1 cellular context compared by ENCODE assay signal in the genomic region with DNA sequence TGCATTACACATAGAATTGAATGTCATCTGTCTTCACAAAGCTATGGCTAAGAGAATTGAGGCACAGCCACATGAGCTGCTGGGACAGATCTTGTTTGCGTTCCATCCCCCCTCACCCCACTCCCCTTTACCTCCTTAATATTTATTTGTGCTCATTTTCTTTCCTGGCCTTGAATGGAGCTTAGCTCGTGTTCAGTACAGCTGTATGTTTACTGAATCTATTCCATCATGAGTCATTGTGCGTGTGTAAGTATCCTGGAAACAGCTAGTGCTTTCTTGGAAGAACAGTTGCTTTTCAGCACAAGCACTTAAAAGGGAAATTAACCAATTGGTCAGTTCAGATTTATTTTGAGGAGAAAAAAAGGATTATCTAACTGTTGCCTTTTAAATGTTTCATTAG.
TF ChIP-seq lines count a peak whose summit lies in the region.

No MANE protein-coding gene starts in this region.

TF ChIP-seq in HepG2, 621 proteins besides CTCF, POLR2A, EP300 and RAD21 (continued from another document and continues in another):
- TF ChIP-seq JUN (CRISPR knock-in tag; IDR thresholded peaks at IDR 0.05) (0 out of 2 replicates have a peak, but pooled peaks have one; percentile 59), NFE2 (CRISPR knock-in tag; IDR thresholded peaks at IDR 0.05) (no peak), ZMYM3 (CRISPR knock-in tag; IDR thresholded peaks at IDR 0.05) (no peak), ZNF530 (CRISPR knock-in tag; IDR thresholded peaks at IDR 0.05; ENCODE audit: low read depth) (no peak), NBN (conservative IDR thresholded peaks at IDR 0.05) (no peak), DPF2 (CRISPR knock-in tag; IDR thresholded peaks at IDR 0.05; ENCODE audit: borderline replicate concordance, low read depth) (0 out of 2 replicates have a peak, but pooled peaks have one; percentile 32), NCOA2 (CRISPR knock-in tag; IDR thresholded peaks at IDR 0.05) (peak; percentile 68; the same call in 1 of the 2 replicates), FLYWCH1 (CRISPR knock-in tag; IDR thresholded peaks at IDR 0.05) (no peak), RFXANK (CRISPR knock-in tag; IDR thresholded peaks at IDR 0.05) (no peak), ZFP1 (CRISPR knock-in tag; IDR thresholded peaks at IDR 0.05) (no peak), ELF1 (CRISPR knock-in tag; IDR thresholded peaks at IDR 0.05) (no peak), CREB1 (IDR thresholded peaks at IDR 0.05) (no peak), CREB1 (CRISPR knock-in tag; IDR thresholded peaks at IDR 0.05) (no peak), MED1 (CRISPR knock-in tag; IDR thresholded peaks at IDR 0.05) (peak; percentile 70; the same call in 1 of the 2 replicates), ZNF780A (CRISPR knock-in tag; IDR thresholded peaks at IDR 0.05) (no peak), HES4 (CRISPR knock-in tag; IDR thresholded peaks at IDR 0.05; ENCODE audit: borderline replicate concordance) (no peak), ZNF468 (CRISPR knock-in tag; IDR thresholded peaks at IDR 0.05) (no peak), ZBTB21 (CRISPR knock-in tag; IDR thresholded peaks at IDR 0.05) (no peak), NFKBIZ (CRISPR knock-in tag; IDR thresholded peaks at IDR 0.05) (0 out of 2 replicates have a peak, but pooled peaks have one; percentile 43), ZNF260 (CRISPR knock-in tag; IDR thresholded peaks at IDR 0.05; ENCODE audit: borderline replicate concordance, low read depth) (no peak), FIP1L1 (IDR thresholded peaks at IDR 0.05; ENCODE audit: borderline replicate concordance, insufficient read depth, low read depth, low read length) (no peak), GATAD2A (CRISPR knock-in tag; IDR thresholded peaks at IDR 0.05) (peak; percentile 90), NPAS2 (CRISPR knock-in tag; IDR thresholded peaks at IDR 0.05; ENCODE audit: borderline replicate concordance) (no peak), ZNF225 (CRISPR knock-in tag; IDR thresholded peaks at IDR 0.05) (no peak), SIN3A (IDR thresholded peaks at IDR 0.05; ENCODE audit: borderline replicate concordance, low read depth, low read length) (no peak), ZNF614 (CRISPR knock-in tag; IDR thresholded peaks at IDR 0.05; ENCODE audit: borderline replicate concordance) (0 out of 2 replicates have a peak, but pooled peaks have one; percentile 15), GABPB1 (CRISPR knock-in tag; IDR thresholded peaks at IDR 0.05) (no peak), HCFC1 (IDR thresholded peaks at IDR 0.05; ENCODE audit: low read depth, low read length) (no peak), HMGA1 (CRISPR knock-in tag; conservative IDR thresholded peaks at IDR 0.05) (no peak), SOX6 (IDR thresholded peaks at IDR 0.05) (no peak), SOX6 (CRISPR knock-in tag; IDR thresholded peaks at IDR 0.05) (peak; percentile 67), ZNF776 (CRISPR knock-in tag; IDR thresholded peaks at IDR 0.05) (no peak), NR3C1 (CRISPR knock-in tag; IDR thresholded peaks at IDR 0.05) (no peak), ZMYM4 (CRISPR knock-in tag; IDR thresholded peaks at IDR 0.05) (peak; percentile 50; the same call in 1 of the 2 replicates)
- TF ChIP-seq, protein P1, sequence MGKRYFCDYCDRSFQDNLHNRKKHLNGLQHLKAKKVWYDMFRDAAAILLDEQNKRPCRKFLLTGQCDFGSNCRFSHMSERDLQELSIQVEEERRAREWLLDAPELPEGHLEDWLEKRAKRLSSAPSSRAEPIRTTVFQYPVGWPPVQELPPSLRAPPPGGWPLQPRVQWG (CRISPR knock-in tag; IDR thresholded peaks at IDR 0.05; ENCODE audit: borderline replicate concordance, low read depth) = no peak
- TF ChIP-seq, protein P2, sequence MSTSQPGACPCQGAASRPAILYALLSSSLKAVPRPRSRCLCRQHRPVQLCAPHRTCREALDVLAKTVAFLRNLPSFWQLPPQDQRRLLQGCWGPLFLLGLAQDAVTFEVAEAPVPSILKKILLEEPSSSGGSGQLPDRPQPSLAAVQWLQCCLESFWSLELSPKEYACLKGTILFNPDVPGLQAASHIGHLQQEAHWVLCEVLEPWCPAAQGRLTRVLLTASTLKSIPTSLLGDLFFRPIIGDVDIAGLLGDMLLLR (CRISPR knock-in tag; IDR thresholded peaks at IDR 0.05) = no peak
- TF ChIP-seq, protein P3, sequence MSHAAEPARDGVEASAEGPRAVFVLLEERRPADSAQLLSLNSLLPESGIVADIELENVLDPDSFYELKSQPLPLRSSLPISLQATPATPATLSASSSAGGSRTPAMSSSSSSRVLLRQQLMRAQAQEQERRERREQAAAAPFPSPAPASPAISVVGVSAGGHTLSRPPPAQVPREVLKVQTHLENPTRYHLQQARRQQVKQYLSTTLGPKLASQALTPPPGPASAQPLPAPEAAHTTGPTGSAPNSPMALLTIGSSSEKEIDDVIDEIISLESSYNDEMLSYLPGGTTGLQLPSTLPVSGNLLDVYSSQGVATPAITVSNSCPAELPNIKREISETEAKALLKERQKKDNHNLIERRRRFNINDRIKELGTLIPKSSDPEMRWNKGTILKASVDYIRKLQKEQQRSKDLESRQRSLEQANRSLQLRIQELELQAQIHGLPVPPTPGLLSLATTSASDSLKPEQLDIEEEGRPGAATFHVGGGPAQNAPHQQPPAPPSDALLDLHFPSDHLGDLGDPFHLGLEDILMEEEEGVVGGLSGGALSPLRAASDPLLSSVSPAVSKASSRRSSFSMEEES (CRISPR knock-in tag; IDR thresholded peaks at IDR 0.05) = 0 out of 2 replicates have a peak, but pooled peaks have one; percentile 55
- TF ChIP-seq, protein P4, sequence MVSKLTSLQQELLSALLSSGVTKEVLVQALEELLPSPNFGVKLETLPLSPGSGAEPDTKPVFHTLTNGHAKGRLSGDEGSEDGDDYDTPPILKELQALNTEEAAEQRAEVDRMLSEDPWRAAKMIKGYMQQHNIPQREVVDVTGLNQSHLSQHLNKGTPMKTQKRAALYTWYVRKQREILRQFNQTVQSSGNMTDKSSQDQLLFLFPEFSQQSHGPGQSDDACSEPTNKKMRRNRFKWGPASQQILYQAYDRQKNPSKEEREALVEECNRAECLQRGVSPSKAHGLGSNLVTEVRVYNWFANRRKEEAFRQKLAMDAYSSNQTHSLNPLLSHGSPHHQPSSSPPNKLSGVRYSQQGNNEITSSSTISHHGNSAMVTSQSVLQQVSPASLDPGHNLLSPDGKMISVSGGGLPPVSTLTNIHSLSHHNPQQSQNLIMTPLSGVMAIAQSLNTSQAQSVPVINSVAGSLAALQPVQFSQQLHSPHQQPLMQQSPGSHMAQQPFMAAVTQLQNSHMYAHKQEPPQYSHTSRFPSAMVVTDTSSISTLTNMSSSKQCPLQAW (CRISPR knock-in tag; IDR thresholded peaks at IDR 0.05) = no peak
- TF ChIP-seq, protein P5, sequence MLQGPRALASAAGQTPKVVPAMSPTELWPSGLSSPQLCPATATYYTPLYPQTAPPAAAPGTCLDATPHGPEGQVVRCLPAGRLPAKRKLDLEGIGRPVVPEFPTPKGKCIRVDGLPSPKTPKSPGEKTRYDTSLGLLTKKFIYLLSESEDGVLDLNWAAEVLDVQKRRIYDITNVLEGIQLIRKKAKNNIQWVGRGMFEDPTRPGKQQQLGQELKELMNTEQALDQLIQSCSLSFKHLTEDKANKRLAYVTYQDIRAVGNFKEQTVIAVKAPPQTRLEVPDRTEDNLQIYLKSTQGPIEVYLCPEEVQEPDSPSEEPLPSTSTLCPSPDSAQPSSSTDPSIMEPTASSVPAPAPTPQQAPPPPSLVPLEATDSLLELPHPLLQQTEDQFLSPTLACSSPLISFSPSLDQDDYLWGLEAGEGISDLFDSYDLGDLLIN (CRISPR knock-in tag; IDR thresholded peaks at IDR 0.05; ENCODE audit: borderline replicate concordance) = no peak
- TF ChIP-seq, protein P6, sequence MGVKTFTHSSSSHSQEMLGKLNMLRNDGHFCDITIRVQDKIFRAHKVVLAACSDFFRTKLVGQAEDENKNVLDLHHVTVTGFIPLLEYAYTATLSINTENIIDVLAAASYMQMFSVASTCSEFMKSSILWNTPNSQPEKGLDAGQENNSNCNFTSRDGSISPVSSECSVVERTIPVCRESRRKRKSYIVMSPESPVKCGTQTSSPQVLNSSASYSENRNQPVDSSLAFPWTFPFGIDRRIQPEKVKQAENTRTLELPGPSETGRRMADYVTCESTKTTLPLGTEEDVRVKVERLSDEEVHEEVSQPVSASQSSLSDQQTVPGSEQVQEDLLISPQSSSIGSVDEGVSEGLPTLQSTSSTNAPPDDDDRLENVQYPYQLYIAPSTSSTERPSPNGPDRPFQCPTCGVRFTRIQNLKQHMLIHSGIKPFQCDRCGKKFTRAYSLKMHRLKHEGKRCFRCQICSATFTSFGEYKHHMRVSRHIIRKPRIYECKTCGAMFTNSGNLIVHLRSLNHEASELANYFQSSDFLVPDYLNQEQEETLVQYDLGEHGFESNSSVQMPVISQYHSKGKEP (CRISPR knock-in tag; IDR thresholded peaks at IDR 0.05) = no peak
- TF ChIP-seq, protein P7, sequence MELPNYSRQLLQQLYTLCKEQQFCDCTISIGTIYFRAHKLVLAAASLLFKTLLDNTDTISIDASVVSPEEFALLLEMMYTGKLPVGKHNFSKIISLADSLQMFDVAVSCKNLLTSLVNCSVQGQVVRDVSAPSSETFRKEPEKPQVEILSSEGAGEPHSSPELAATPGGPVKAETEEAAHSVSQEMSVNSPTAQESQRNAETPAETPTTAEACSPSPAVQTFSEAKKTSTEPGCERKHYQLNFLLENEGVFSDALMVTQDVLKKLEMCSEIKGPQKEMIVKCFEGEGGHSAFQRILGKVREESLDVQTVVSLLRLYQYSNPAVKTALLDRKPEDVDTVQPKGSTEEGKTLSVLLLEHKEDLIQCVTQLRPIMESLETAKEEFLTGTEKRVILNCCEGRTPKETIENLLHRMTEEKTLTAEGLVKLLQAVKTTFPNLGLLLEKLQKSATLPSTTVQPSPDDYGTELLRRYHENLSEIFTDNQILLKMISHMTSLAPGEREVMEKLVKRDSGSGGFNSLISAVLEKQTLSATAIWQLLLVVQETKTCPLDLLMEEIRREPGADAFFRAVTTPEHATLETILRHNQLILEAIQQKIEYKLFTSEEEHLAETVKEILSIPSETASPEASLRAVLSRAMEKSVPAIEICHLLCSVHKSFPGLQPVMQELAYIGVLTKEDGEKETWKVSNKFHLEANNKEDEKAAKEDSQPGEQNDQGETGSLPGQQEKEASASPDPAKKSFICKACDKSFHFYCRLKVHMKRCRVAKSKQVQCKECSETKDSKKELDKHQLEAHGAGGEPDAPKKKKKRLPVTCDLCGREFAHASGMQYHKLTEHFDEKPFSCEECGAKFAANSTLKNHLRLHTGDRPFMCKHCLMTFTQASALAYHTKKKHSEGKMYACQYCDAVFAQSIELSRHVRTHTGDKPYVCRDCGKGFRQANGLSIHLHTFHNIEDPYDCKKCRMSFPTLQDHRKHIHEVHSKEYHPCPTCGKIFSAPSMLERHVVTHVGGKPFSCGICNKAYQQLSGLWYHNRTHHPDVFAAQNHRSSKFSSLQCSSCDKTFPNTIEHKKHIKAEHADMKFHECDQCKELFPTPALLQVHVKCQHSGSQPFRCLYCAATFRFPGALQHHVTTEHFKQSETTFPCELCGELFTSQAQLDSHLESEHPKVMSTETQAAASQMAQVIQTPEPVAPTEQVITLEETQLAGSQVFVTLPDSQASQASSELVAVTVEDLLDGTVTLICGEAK (IDR thresholded peaks at IDR 0.05) = no peak
- TF ChIP-seq, protein P7 (CRISPR knock-in tag; IDR thresholded peaks at IDR 0.05) = no peak
- TF ChIP-seq, protein P8, sequence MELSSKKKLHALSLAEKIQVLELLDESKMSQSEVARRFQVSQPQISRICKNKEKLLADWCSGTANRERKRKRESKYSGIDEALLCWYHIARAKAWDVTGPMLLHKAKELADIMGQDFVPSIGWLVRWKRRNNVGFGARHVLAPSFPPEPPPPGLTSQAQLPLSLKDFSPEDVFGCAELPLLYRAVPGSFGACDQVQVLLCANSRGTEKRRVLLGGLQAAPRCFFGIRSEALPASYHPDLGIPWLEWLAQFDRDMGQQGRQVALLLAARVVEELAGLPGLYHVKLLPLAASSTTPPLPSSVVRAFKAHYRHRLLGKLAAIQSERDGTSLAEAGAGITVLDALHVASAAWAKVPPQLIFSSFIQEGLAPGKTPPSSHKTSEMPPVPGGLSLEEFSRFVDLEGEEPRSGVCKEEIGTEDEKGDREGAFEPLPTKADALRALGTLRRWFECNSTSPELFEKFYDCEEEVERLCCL (CRISPR knock-in tag; IDR thresholded peaks at IDR 0.05; ENCODE audit: borderline replicate concordance) = no peak
- TF ChIP-seq, protein P9, sequence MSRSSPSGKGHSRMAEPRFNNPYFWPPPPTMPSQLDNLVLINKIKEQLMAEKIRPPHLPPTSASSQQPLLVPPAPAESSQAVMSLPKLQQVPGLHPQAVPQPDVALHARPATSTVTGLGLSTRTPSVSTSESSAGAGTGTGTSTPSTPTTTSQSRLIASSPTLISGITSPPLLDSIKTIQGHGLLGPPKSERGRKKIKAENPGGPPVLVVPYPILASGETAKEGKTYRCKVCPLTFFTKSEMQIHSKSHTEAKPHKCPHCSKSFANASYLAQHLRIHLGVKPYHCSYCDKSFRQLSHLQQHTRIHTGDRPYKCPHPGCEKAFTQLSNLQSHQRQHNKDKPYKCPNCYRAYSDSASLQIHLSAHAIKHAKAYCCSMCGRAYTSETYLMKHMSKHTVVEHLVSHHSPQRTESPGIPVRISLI (CRISPR knock-in tag; IDR thresholded peaks at IDR 0.05; ENCODE audit: borderline replicate concordance) = no peak
- TF ChIP-seq, protein P10, sequence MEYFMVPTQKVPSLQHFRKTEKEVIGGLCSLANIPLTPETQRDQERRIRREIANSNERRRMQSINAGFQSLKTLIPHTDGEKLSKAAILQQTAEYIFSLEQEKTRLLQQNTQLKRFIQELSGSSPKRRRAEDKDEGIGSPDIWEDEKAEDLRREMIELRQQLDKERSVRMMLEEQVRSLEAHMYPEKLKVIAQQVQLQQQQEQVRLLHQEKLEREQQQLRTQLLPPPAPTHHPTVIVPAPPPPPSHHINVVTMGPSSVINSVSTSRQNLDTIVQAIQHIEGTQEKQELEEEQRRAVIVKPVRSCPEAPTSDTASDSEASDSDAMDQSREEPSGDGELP (IDR thresholded peaks at IDR 0.05; ENCODE audit: borderline replicate concordance, low read depth) = peak; percentile 48; the same call in 1 of the 2 replicates
